Comparison of ENCODE assay signal across 14 cellular contexts in genomic region chrX:106039920-106040319, GRCh38. TPM values are rescaled to one million over a fixed set of nuclear protein-coding genes. Genes with fewer than 3 reads are reported as not detected.
DNase-seq lines count a peak whose midpoint lies in the region; ATAC-seq and TF ChIP-seq lines count a peak whose summit lies in the region.
"Had no signal": no experiment of that assay in that cellular context is flagged by ENCODE, and none has a peak within 500 bp of the region (broad histone marks: within the 10 kb centered on the region; RNA-seq: fewer than 3 reads in every experiment).

No MANE protein-coding gene starts in this region.

- no peak overlapping the region for H3K27ac ChIP-seq in heart right ventricle
- H3K27ac ChIP-seq: BLaER1 treated with 17β-estradiol and CSF1 and Interleukin-3, amounts not matched to agents 10 nM and 100 nM; SK-N-MC had no signal

- peaks cover 0 to 35% (median 0%) of the 10 kb centered on the region in 7 donors for H3K27me3 ChIP-seq in heart right ventricle

- H3K27ac Mint-ChIP-seq in stimulated activated naive CD8-positive, alpha-beta T cell treated with anti-CD3 and anti-CD28 coated beads, Interleukin-15, amount 100 ng/mL, for 72 hours = no peak overlapping the region
- H3K27ac Mint-ChIP-seq: IgD-negative memory B cell had no signal

- TF ChIP-seq CTCF in heart right ventricle (IDR thresholded peaks at IDR 0.05) = peak in 7 of 9 donors; percentile 24 to 40 (median 26)

- no peaks in the 10 kb centered on the region for H3K4me1 ChIP-seq in heart right ventricle
- H3K4me1 ChIP-seq: BLaER1 treated with 17β-estradiol and CSF1 and Interleukin-3, amounts not matched to agents 10 nM and 100 nM had no signal

- no peaks in the 10 kb centered on the region for H3K36me3 ChIP-seq in heart right ventricle
- H3K36me3 ChIP-seq: BLaER1 treated with 17β-estradiol and CSF1 and Interleukin-3, amounts not matched to agents 10 nM and 100 nM had no signal

- no peaks in the 10 kb centered on the region for H3K4me1 Mint-ChIP-seq in stimulated activated naive CD8-positive, alpha-beta T cell treated with anti-CD3 and anti-CD28 coated beads, Interleukin-15, amount 100 ng/mL, for 72 hours
- H3K4me1 Mint-ChIP-seq: IgD-negative memory B cell had no signal

- DNase-seq in heart right ventricle (no peak), left ventricle myocardium superior (no peak), UCSD-AML1 (lab: John Stamatoyannopoulos, UW; ENCODE audit: unreplicated experiment) (peak; percentile 9), iris pigment epithelial cell (ENCODE audit: low read depth) (peak; percentile 23), NCI-H2171 (lab: John Stamatoyannopoulos, UW) (no peak), SKM-1 treated with dmso at 0.1 percent for 144 hours (lab: John Stamatoyannopoulos, UW; ENCODE audit: unreplicated experiment) (no peak)
- DNase-seq in stimulated activated naive CD8-positive, alpha-beta T cell treated with anti-CD3 and anti-CD28 coated beads, Interleukin-15, amount 100 ng/mL, for 72 hours = no peak
- DNase-seq in stimulated activated naive CD8-positive, alpha-beta T cell treated with anti-CD3 and anti-CD28 coated beads, Interleukin-15, Interleukin-2, amounts not matched to agents 100 U/mL and 50 U/mL, for 24 hours = no peak
- DNase-seq: activated T-cell treated with anti-CD3 and anti-CD28 coated beads for 4 hours; stimulated activated CD4-positive, alpha-beta T cell treated with anti-CD3 and anti-CD28 coated beads, Interleukin-4, amount 100 ng/mL, for 4 hours had no signal

- no peak overlapping the region for H3K4me3 Mint-ChIP-seq in stimulated activated naive CD8-positive, alpha-beta T cell treated with anti-CD3 and anti-CD28 coated beads, Interleukin-15, amount 100 ng/mL, for 72 hours

- H3K27me3 Mint-ChIP-seq in stimulated activated naive CD8-positive, alpha-beta T cell treated with anti-CD3 and anti-CD28 coated beads, Interleukin-15, amount 100 ng/mL, for 72 hours = no peaks in the 10 kb centered on the region

- no peaks in the 10 kb centered on the region for H3K9me3 ChIP-seq in heart right ventricle
- H3K9me3 ChIP-seq: BLaER1 treated with 17β-estradiol and CSF1 and Interleukin-3, amounts not matched to agents 10 nM and 100 nM had no signal

- H3K9me3 Mint-ChIP-seq in stimulated activated naive CD8-positive, alpha-beta T cell treated with anti-CD3 and anti-CD28 coated beads, Interleukin-15, amount 100 ng/mL, for 72 hours = no peaks in the 10 kb centered on the region
- H3K9me3 Mint-ChIP-seq: IgD-negative memory B cell had no signal

- H3K4me3 ChIP-seq in heart right ventricle = no peak overlapping the region
- H3K4me3 ChIP-seq: BLaER1 treated with 17β-estradiol and CSF1 and Interleukin-3, amounts not matched to agents 10 nM and 100 nM; SK-N-MC had no signal

- WGBS in heart right ventricle, 2 donors = 31 to 36% methylated on average over 2 of the region's 2 CpGs

- ATAC-seq in heart right ventricle (no peak), left ventricle myocardium superior (no peak)
- no peak for ATAC-seq in stimulated activated naive CD8-positive, alpha-beta T cell treated with anti-CD3 and anti-CD28 coated beads, Interleukin-15, amount 100 ng/mL, for 72 hours
- ATAC-seq in stimulated activated naive CD8-positive, alpha-beta T cell treated with anti-CD3 and anti-CD28 coated beads, Interleukin-15, Interleukin-2, amounts not matched to agents 100 U/mL and 50 U/mL, for 24 hours = no peak

- intact Hi-C loops in heart right ventricle (cut with DNase I) (no loop called here), left ventricle myocardium superior (cut with micrococcal nuclease) (no loop called here)

RNA-seq across cellular contexts. Expression of gene SERPINA7, which starts 1.4 kb away (rescaled TPM):
- total RNA-seq in heart right ventricle (not detected), left ventricle myocardium superior (not detected)
- not detected for polyA plus RNA-seq in heart right ventricle
- total RNA-seq: endothelial cell of umbilical vein had no signal
- polyA plus RNA-seq: endothelial cell of umbilical vein, IgD-negative memory B cell had no signal

Comparison
In these comparisons a context has a peak if more than half of its experiments do, and no peak if none do; other contexts are left out.
1. DNase-seq: peak in UCSD-AML1 (single experiment) and iris pigment epithelial cell (single experiment); none in heart right ventricle (0 of 2), left ventricle myocardium superior (single experiment), NCI-H2171 (single experiment), stimulated activated naive CD8-positive, alpha-beta T cell treated with anti-CD3 and anti-CD28 coated beads, Interleukin-15, amount 100 ng/mL, for 72 hours (0 of 2), SKM-1 treated with dmso at 0.1 percent for 144 hours (single experiment) and stimulated activated naive CD8-positive, alpha-beta T cell treated with anti-CD3 and anti-CD28 coated beads, Interleukin-15, Interleukin-2, amounts not matched to agents 100 U/mL and 50 U/mL, for 24 hours (single experiment).